In genomic region chr12:42104784-42105183, GRCh38 we compare ENCODE assay signal across 16 cellular contexts.
"Had no signal": no experiment of that assay in that cellular context is flagged by ENCODE, and none has a peak within 500 bp of the region (broad histone marks: within the 10 kb centered on the region; RNA-seq: fewer than 3 reads in every experiment).

No MANE protein-coding gene starts in this region.

- H3K4me1 ChIP-seq: adrenal gland, colonic mucosa, left lung, upper lobe of left lung had no signal

- H3K27me3 Mint-ChIP-seq: stimulated activated naive CD8-positive, alpha-beta T cell treated with anti-CD3 and anti-CD28 coated beads, Interleukin-15, Interleukin-2, amounts not matched to agents 100 ng/mL and 50 ng/mL, for 24 hours had no signal

- H3K36me3 ChIP-seq: adrenal gland, colonic mucosa, pancreas, upper lobe of left lung had no signal

- FAIRE-seq: endothelial cell of umbilical vein had no signal

- H3K27me3 ChIP-seq: adrenal gland, colonic mucosa, left lung, pancreas, upper lobe of left lung had no signal

- H3K27ac Mint-ChIP-seq: activated T-helper 2 cell treated with anti-CD3 and anti-CD28 coated beads, Interferon-gamma antibody, Interleukin-2, Interleukin-4, amounts not matched to agents 10 μg/mL and 5 μg/mL and 100 μg/mL, durations not matched to agents 14 hours and 24 hours and 36 hours; stimulated activated naive CD8-positive, alpha-beta T cell treated with anti-CD3 and anti-CD28 coated beads, Interleukin-15, Interleukin-2, amounts not matched to agents 100 ng/mL and 50 ng/mL, for 24 hours; WTC11 had no signal

- H3K4me3 ChIP-seq: adrenal gland, colonic mucosa, left lung, pancreas, upper lobe of left lung had no signal

- ATAC-seq: left lung, pancreas, WTC11 had no signal

- H3K9me3 Mint-ChIP-seq: activated T-helper 2 cell treated with anti-CD3 and anti-CD28 coated beads, Interferon-gamma antibody, Interleukin-2, Interleukin-4, amounts not matched to agents 10 μg/mL and 5 μg/mL and 100 μg/mL, durations not matched to agents 14 hours and 24 hours and 36 hours; neural crest cell; stimulated activated naive CD8-positive, alpha-beta T cell treated with anti-CD3 and anti-CD28 coated beads, Interleukin-15, Interleukin-2, amounts not matched to agents 100 ng/mL and 50 ng/mL, for 24 hours had no signal

- H3K4me3 Mint-ChIP-seq: neural crest cell; stimulated activated naive CD8-positive, alpha-beta T cell treated with anti-CD3 and anti-CD28 coated beads, Interleukin-15, Interleukin-2, amounts not matched to agents 100 ng/mL and 50 ng/mL, for 24 hours; WTC11 had no signal

- H3K4me1 Mint-ChIP-seq: neural crest cell, WTC11 had no signal

- DNase-seq: activated CD4-positive, alpha-beta T cell treated with anti-CD3 and anti-CD28 coated beads for 48 hours; activated CD8-positive, alpha-beta memory T cell treated with anti-CD3 and anti-CD28 coated beads for 24 hours; activated naive CD4-positive, alpha-beta T cell treated with anti-CD3 and anti-CD28 coated beads, Interleukin-2, amount 50 U/mL, for 16 hours; activated T-cell treated with anti-CD3 and anti-CD28 coated beads for 4 hours; adrenal gland; colonic mucosa; foreskin melanocyte; left lung; pancreas; stimulated activated CD4-positive, alpha-beta T cell treated with anti-CD3 and anti-CD28 coated beads, Interleukin-2, amount 100 ng/mL, for 48 hours; upper lobe of left lung had no signal

- H3K9me3 ChIP-seq: adrenal gland, colonic mucosa, left lung, pancreas, upper lobe of left lung had no signal

- H3K27ac ChIP-seq: adrenal gland, colonic mucosa, left lung, pancreas, upper lobe of left lung had no signal
